10 cellular contexts compared by ENCODE assay signal in genomic region chr13:83879431-83880171, GRCh38. TPM values are rescaled to one million over a fixed set of nuclear protein-coding genes. Genes with fewer than 3 reads are reported as not detected.
DNase-seq lines count a peak whose midpoint lies in the region; ATAC-seq and TF ChIP-seq lines count a peak whose summit lies in the region.
"Had no signal": no experiment of that assay in that cellular context is flagged by ENCODE, and none has a peak within 500 bp of the region (broad histone marks: within the 10 kb centered on the region; RNA-seq: fewer than 3 reads in every experiment).

No MANE protein-coding gene starts in this region.

- no peak overlapping the region for H3K23ac ChIP-seq in mesenchymal stem cell (ENCODE audit: low read length in 2 of 2)

- peaks cover 29% of the 10 kb centered on the region for H3K4me1 Mint-ChIP-seq in activated CD4-positive, alpha-beta T cell treated with anti-CD3 and anti-CD28 coated beads for 36 hours

- H3K36me3 ChIP-seq in mesenchymal stem cell (ENCODE audit: control insufficient read depth in 1 of 2, insufficient read depth in 2 of 2, low read depth in 1 of 2, low read length in 2 of 2) (no peaks in the 10 kb centered on the region), vagina (no peaks in the 10 kb centered on the region)

- H3K4me3 ChIP-seq in choroid plexus epithelial cell (ENCODE audit: low read depth, low read length) (peak overlapping the region; percentile 50), mesenchymal stem cell (ENCODE audit: insufficient read depth in 1 of 2, low read depth in 1 of 2, low read length in 2 of 2) (peak overlapping the region; percentile 29 to 73), vagina (peak overlapping the region in 1 of 2 donors; percentile 24)

- peaks cover 55% of the 10 kb centered on the region for H3K27me3 Mint-ChIP-seq in activated CD4-positive, alpha-beta T cell treated with anti-CD3 and anti-CD28 coated beads for 36 hours

- peaks cover 15 to 55% of the 10 kb centered on the region in 2 experiments for H3K27me3 ChIP-seq in mesenchymal stem cell (ENCODE audit: control insufficient read depth in 1 of 2, insufficient read depth in 1 of 2, low read length in 2 of 2)
- H3K27me3 ChIP-seq in vagina = no peaks in the 10 kb centered on the region

- H3K9ac ChIP-seq in mesenchymal stem cell (ENCODE audit: low read length) = no peak overlapping the region

- H3K9me3 ChIP-seq in mesenchymal stem cell (ENCODE audit: control insufficient read depth, low read length) (peaks cover 3% of the 10 kb centered on the region), vagina (no peaks in the 10 kb centered on the region)

- H3K4me1 ChIP-seq in mesenchymal stem cell (ENCODE audit: control insufficient read depth, insufficient read depth, low read depth, low read length) = peaks cover 20% of the 10 kb centered on the region
- H3K4me1 ChIP-seq in vagina = no peaks in the 10 kb centered on the region

- no peak overlapping the region for H3K4ac ChIP-seq in mesenchymal stem cell (ENCODE audit: low read depth in 1 of 2, low read length in 2 of 2)

- intact Hi-C loops in activated CD4-positive, alpha-beta T cell treated with anti-CD3 and anti-CD28 coated beads for 36 hours (cut with DNase I, micrococcal nuclease) = loop anchor here in 1 of 2 experiments (5.0 kb wide), 1 partner anchor 258 kb away; no protein-coding TSS in a partner anchor
- intact Hi-C loops in vagina (cut with DNase I) = no loop called here

- no peak overlapping the region for H3K18ac ChIP-seq in mesenchymal stem cell (ENCODE audit: low read depth in 1 of 2, low read length in 2 of 2)

- 58% methylated on average over 33 of the region's 33 CpGs for WGBS in mesenchymal stem cell

- no peak overlapping the region for H2BK120ac ChIP-seq in mesenchymal stem cell (ENCODE audit: low read depth, low read length)

- H4K8ac ChIP-seq in mesenchymal stem cell (ENCODE audit: low read length) = no peak overlapping the region

- no peak overlapping the region for H2BK15ac ChIP-seq in mesenchymal stem cell (ENCODE audit: low read depth, poor library complexity, severe bottlenecking)

- POLR2A ChIA-PET in activated CD4-positive, alpha-beta T cell treated with anti-CD3 and anti-CD28 coated beads for 36 hours (lab: Charles Lee) = no interaction called here

- H3K27ac Mint-ChIP-seq in activated CD4-positive, alpha-beta T cell treated with anti-CD3 and anti-CD28 coated beads for 36 hours = no peak overlapping the region

- H3K79me1 ChIP-seq in mesenchymal stem cell (replicated peaks; ENCODE audit: low read length, poor library complexity, severe bottlenecking) = no peaks in the 10 kb centered on the region

- no peak overlapping the region for H4K91ac ChIP-seq in mesenchymal stem cell (ENCODE audit: low read length)

- H3K14ac ChIP-seq in mesenchymal stem cell (ENCODE audit: low read length in 2 of 2) = no peak overlapping the region

- CTCF ChIA-PET in activated CD4-positive, alpha-beta T cell treated with anti-CD3 and anti-CD28 coated beads for 36 hours (lab: Charles Lee) = no interaction called here

- peak; percentile 33 for DNase-seq in activated CD4-positive, alpha-beta T cell treated with anti-CD3 and anti-CD28 coated beads for 36 hours
- no peak for DNase-seq in activated CD4-positive, alpha-beta T cell treated with anti-CD3 and anti-CD28 coated beads for 48 hours
- DNase-seq in choroid plexus epithelial cell (ENCODE audit: low read depth) (no peak), mesenchymal stem cell (no peak), substantia nigra (lab: John Stamatoyannopoulos, UW) (peak in 37 of 49 donors; percentile 22 to 77 (median 50)), OCI-M1 (lab: John Stamatoyannopoulos, UW) (no peak), vagina (ENCODE audit: extremely low spot score in 2 of 2) (no peak)
- no peak for DNase-seq in stimulated activated naive CD4-positive, alpha-beta T cell treated with Interleukin-2 at 50 U/mL for 16 hours (lab: John Stamatoyannopoulos, UW)
- DNase-seq: effector CD4-positive, alpha-beta T cell; KBM-7 had no signal

- H2BK12ac ChIP-seq in mesenchymal stem cell (ENCODE audit: low read length in 2 of 2) = no peak overlapping the region

- no peaks in the 10 kb centered on the region for H3K36me3 Mint-ChIP-seq in activated CD4-positive, alpha-beta T cell treated with anti-CD3 and anti-CD28 coated beads for 36 hours (ENCODE audit: low read depth)

- H2BK5ac ChIP-seq in mesenchymal stem cell (ENCODE audit: low read depth, low read length, poor library complexity, severe bottlenecking) = no peak overlapping the region

- peak overlapping the region; percentile 18 for H3K4me3 Mint-ChIP-seq in activated CD4-positive, alpha-beta T cell treated with anti-CD3 and anti-CD28 coated beads for 36 hours

- H3K9me3 Mint-ChIP-seq in activated CD4-positive, alpha-beta T cell treated with anti-CD3 and anti-CD28 coated beads for 36 hours (ENCODE audit: low read depth) = peaks cover 1% of the 10 kb centered on the region

- H2AFZ ChIP-seq in mesenchymal stem cell (ENCODE audit: low read depth, low read length) = no peak overlapping the region

- H3K27ac ChIP-seq in mesenchymal stem cell (ENCODE audit: low read length, poor library complexity, severe bottlenecking) = no peak overlapping the region
- H3K27ac ChIP-seq in substantia nigra (ENCODE audit: low read depth, low read length, poor library complexity, severe bottlenecking) = peak overlapping the region; percentile 94
- no peak overlapping the region for H3K27ac ChIP-seq in vagina

- no peak for TF ChIP-seq POLR2A in vagina (IDR thresholded peaks at IDR 0.05)

- ATAC-seq in activated CD4-positive, alpha-beta T cell treated with anti-CD3 and anti-CD28 coated beads for 36 hours = peak; percentile 37

- H3K4me2 ChIP-seq in mesenchymal stem cell (ENCODE audit: low read length, poor library complexity, severe bottlenecking) = peak overlapping the region; percentile 75

- H2AK5ac ChIP-seq in mesenchymal stem cell (ENCODE audit: low read length, severe bottlenecking) = no peak overlapping the region

- TF ChIP-seq CTCF in choroid plexus epithelial cell (conservative IDR thresholded peaks at IDR 0.05; ENCODE audit: low read depth, low read length) (no peak), vagina (IDR thresholded peaks at IDR 0.05) (no peak)

RNA-seq across cellular contexts. Expression of gene SLITRK1, which starts 2.7 kb away (rescaled TPM):
- not detected for total RNA-seq in activated CD4-positive, alpha-beta T cell treated with anti-CD3 and anti-CD28 coated beads for 36 hours
- polyA plus RNA-seq in mesenchymal stem cell (2013, experiment 1 of 2) = not detected
- not detected for polyA plus RNA-seq in mesenchymal stem cell (2013, experiment 2 of 2)
- not detected for total RNA-seq in vagina

Comparison
In these comparisons a context has a peak if more than half of its experiments do, and no peak if none do; other contexts are left out.
1. DNase-seq: peak in activated CD4-positive, alpha-beta T cell treated with anti-CD3 and anti-CD28 coated beads for 36 hours (single experiment) and substantia nigra (37 of 49); none in activated CD4-positive, alpha-beta T cell treated with anti-CD3 and anti-CD28 coated beads for 48 hours (single experiment), choroid plexus epithelial cell (single experiment), mesenchymal stem cell (single experiment), OCI-M1 (single experiment), stimulated activated naive CD4-positive, alpha-beta T cell treated with Interleukin-2 at 50 U/mL for 16 hours (single experiment) and vagina (0 of 2).